In the genomic region with DNA sequence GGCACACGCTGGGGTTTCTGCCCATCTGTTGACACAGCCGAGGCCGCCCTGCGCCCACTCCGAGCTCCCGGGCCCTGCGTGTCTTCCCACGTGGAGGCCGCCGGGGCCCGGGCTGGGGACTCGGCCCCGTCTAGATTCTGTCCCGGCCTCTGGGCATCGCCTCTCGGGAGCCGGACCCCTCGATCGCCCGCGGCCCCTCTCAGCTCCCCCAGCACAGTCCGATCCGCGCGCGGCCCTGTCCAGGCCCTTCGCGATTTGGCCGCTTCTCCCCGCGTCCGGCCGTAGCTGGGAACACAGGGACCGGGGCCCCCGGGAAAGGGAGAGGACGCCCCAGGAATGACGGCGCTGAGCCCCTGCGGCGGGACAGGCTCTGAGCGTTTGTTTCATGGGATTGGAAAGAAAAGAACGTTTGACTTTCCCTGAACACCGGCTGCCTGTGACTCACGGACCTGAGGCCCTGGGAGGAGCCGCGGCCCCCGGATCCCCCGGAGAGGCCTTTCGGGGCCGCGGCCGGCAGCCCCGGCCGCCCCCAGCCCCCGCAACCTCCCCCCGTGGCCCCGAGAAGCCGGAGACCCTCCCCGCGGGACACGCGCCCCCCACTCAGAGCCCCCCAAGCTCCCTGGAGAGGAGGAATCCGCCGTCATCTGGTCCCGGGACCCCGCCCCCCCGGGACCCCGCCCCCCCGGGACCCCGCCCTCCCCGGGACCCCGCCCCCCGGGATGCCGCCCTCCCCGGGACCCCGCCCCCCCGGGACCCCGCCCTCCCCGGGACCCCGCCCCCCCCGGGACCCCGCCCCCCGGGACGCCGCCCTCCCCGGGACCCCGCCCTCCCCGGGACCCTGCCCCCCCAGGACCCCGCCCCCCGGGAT, we compare ENCODE assay signal across 12 cellular contexts.
DNase-seq lines count a peak whose midpoint lies in the region; ATAC-seq and TF ChIP-seq lines count a peak whose summit lies in the region.
"Had no signal": no experiment of that assay in that cellular context is flagged by ENCODE, and none has a peak within 500 bp of the region (broad histone marks: within the 10 kb centered on the region; RNA-seq: fewer than 3 reads in every experiment).

No MANE protein-coding gene starts in this region.

- TF ChIP-seq CTCF in ascending aorta (IDR thresholded peaks at IDR 0.05): no peak
- no peak for TF ChIP-seq CTCF in heart right ventricle (IDR thresholded peaks at IDR 0.05)
- TF ChIP-seq CTCF in prostate gland (IDR thresholded peaks at IDR 0.05): no peak
- TF ChIP-seq CTCF in vagina (IDR thresholded peaks at IDR 0.05): no peak

- H3K36me3 ChIP-seq in ascending aorta: no peaks in the 10 kb centered on the region
- H3K36me3 ChIP-seq in heart right ventricle: no peaks in the 10 kb centered on the region
- no peaks in the 10 kb centered on the region for H3K36me3 ChIP-seq in prostate gland
- H3K36me3 ChIP-seq in vagina: no peaks in the 10 kb centered on the region

- peak; percentile 53 for DNase-seq in AG20443 (ENCODE audit: low spot score)
- DNase-seq in ascending aorta (ENCODE audit: low spot score in 2 of 2): no peak
- no peak for DNase-seq in heart right ventricle
- no peak for DNase-seq in prostate gland (ENCODE audit: low spot score)
- no peak for DNase-seq in vagina (ENCODE audit: extremely low spot score in 2 of 2)
- DNase-seq in activated CD4-positive, alpha-beta T cell treated with anti-CD3 and anti-CD28 coated beads for 1 hour: no peak
- DNase-seq in OCI-M1 (lab: John Stamatoyannopoulos, UW): no peak
- DNase-seq: activated CD4-positive, alpha-beta T cell treated with anti-CD3 and anti-CD28 coated beads for 48 hours; NCI-H1930; retina; SHP77 had no signal

- H3K4me1 ChIP-seq in ascending aorta (no peaks in the 10 kb centered on the region), heart right ventricle (peaks cover 0 to 4% (median 0%) of the 10 kb centered on the region in 9 donors), prostate gland (replicated peaks) (no peaks in the 10 kb centered on the region), vagina (peaks cover 6% of the 10 kb centered on the region)

- H3K9me3 ChIP-seq in ascending aorta (no peaks in the 10 kb centered on the region), heart right ventricle (peaks cover 0 to 7% (median 0%) of the 10 kb centered on the region in 11 donors), prostate gland (no peaks in the 10 kb centered on the region), vagina (no peaks in the 10 kb centered on the region)

- WGBS in heart right ventricle, 2 donors: 45 to 50% methylated on average over 48 to 71 of the region's 90 CpGs
- 77% methylated on average over 58 of the region's 90 CpGs for WGBS in prostate gland

- H3K4me3 ChIP-seq in ascending aorta (peak overlapping the region; percentile 25 to 44), heart right ventricle (peak overlapping the region in 8 of 10 donors; percentile 16 to 40 (median 34)), prostate gland (peak overlapping the region; percentile 10 to 25), vagina (peak overlapping the region in 1 of 2 donors; percentile 33)

- H3K27ac ChIP-seq in ascending aorta (peak overlapping the region in 1 of 2 donors; percentile 43), heart right ventricle (no peak overlapping the region), prostate gland (no peak overlapping the region), vagina (no peak overlapping the region)

- intact Hi-C loops in ascending aorta (cut with DNase I) (loop anchor here (2.0 kb wide), 1 partner anchor 28 kb away; no protein-coding TSS in a partner anchor), heart right ventricle (cut with DNase I) (no loop called here), prostate gland (cut with DNase I) (no loop called here), vagina (cut with DNase I) (no loop called here)

- ATAC-seq in heart right ventricle (peak in 3 of 8 donors; percentile 31 to 50 (median 46)), HG02852 (IDR thresholded peaks at IDR 0.05; ENCODE audit: unreplicated experiment) (no peak)

- H3K27me3 ChIP-seq in ascending aorta (no peaks in the 10 kb centered on the region), heart right ventricle (peaks cover 0 to 29% (median 7%) of the 10 kb centered on the region in 7 donors), prostate gland (replicated peaks; ENCODE audit: insufficient read depth) (no peaks in the 10 kb centered on the region), vagina (no peaks in the 10 kb centered on the region)

- TF ChIP-seq POLR2A in prostate gland (IDR thresholded peaks at IDR 0.05) (no peak), vagina (IDR thresholded peaks at IDR 0.05) (no peak)
